24 cellular contexts compared by ENCODE assay signal in the genomic region with DNA sequence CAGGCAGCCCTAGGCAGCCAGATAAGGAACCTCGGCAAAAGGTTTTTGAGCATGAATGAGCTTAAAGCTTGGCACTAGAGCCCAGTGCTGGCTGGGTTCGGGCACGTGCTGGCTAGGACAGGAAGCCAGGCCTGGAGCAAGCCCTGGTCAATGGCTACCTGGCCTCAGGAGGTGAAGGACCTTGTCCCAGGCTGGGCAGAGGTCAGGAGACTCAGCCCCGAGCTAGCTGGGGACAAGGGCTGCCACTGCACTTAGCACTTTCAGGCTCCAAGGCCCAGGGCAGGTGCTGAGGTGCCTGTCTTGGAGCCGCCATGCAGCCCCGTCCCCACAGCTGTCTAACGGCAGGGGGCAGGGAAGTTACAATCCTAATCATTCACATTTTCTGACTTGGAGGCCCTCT. TPM values are rescaled to one million over a fixed set of nuclear protein-coding genes. Genes with fewer than 3 reads are reported as not detected.
"Had no signal": no experiment of that assay in that cellular context is flagged by ENCODE, and none has a peak within 500 bp of the region (broad histone marks: within the 10 kb centered on the region; RNA-seq: fewer than 3 reads in every experiment).

No MANE protein-coding gene starts in this region.

- H3K36me3 Mint-ChIP-seq: activated naive CD4-positive, alpha-beta T cell treated with anti-CD3 and anti-CD28 coated beads, Interleukin-2, amount 10 ng/mL, durations not matched to agents 7 days and 5 days had no signal

- H3K27ac Mint-ChIP-seq: activated naive CD4-positive, alpha-beta T cell treated with anti-CD3 and anti-CD28 coated beads, Interleukin-2, amount 10 ng/mL, durations not matched to agents 7 days and 5 days; endodermal cell; nephron progenitor cell; T-helper 2 cell treated with Interferon-gamma antibody and Interleukin-4, amounts not matched to agents 5 μg/mL and 100 μg/mL, for 36 hours had no signal

- H3K9me3 Mint-ChIP-seq: activated naive CD4-positive, alpha-beta T cell treated with anti-CD3 and anti-CD28 coated beads, Interleukin-2, amount 10 ng/mL, durations not matched to agents 7 days and 5 days; endodermal cell; nephron progenitor cell; T-helper 2 cell treated with Interferon-gamma antibody and Interleukin-4, amounts not matched to agents 5 μg/mL and 100 μg/mL, for 36 hours had no signal

- H3K4me1 Mint-ChIP-seq: endodermal cell had no signal

- DNase-seq: activated CD4-positive, alpha-beta T cell treated with anti-CD3 and anti-CD28 coated beads for 48 hours; activated CD8-positive, alpha-beta memory T cell treated with anti-CD3 and anti-CD28 coated beads for 24 hours; activated CD8-positive, alpha-beta memory T cell treated with anti-CD3 and anti-CD28 coated beads, Interleukin-2, amount 50 U/mL, for 48 hours; activated effector memory CD4-positive, alpha-beta T cell treated with Interleukin-2 at 50 U/mL for 16 hours; activated naive CD4-positive, alpha-beta T cell treated with anti-CD3 and anti-CD28 coated beads, Interleukin-2, amount 10 ng/mL, durations not matched to agents 7 days and 5 days; activated T-cell treated with anti-CD3 and anti-CD28 coated beads, Interleukin-2, amount 50 U/mL, for 48 hours; endodermal cell; foreskin fibroblast; left colon; nephron progenitor cell; retina; stimulated activated CD4-positive, alpha-beta T cell treated with anti-CD3 and anti-CD28 coated beads, Interleukin-2, amount 100 ng/mL, for 24 hours; stimulated activated naive CD4-positive, alpha-beta T cell treated with Interleukin-2 at 50 U/mL for 16 hours; SW 1271; uterus had no signal

- H3K9me3 ChIP-seq: tibial nerve, uterus had no signal

- H3K36me3 ChIP-seq: tibial nerve, uterus had no signal

- H3K4me3 Mint-ChIP-seq: activated naive CD4-positive, alpha-beta T cell treated with anti-CD3 and anti-CD28 coated beads, Interleukin-2, amount 10 ng/mL, durations not matched to agents 7 days and 5 days had no signal

- H3K4me3 ChIP-seq: lung, uterus had no signal

- H3K27ac ChIP-seq: epithelial cell of prostate, uterus had no signal

- H3K27me3 ChIP-seq: uterus had no signal

- H3K27me3 Mint-ChIP-seq: activated naive CD4-positive, alpha-beta T cell treated with anti-CD3 and anti-CD28 coated beads, Interleukin-2, amount 10 ng/mL, durations not matched to agents 7 days and 5 days had no signal

RNA-seq across cellular contexts. Expression of a gene that starts 4.3 kb away (rescaled TPM):
- total RNA-seq: bronchial epithelial cell, left colon had no signal

RNA-seq across cellular contexts. Expression of a gene that starts 6.8 kb away (rescaled TPM):
- total RNA-seq: left colon, posterior vena cava, subcutaneous adipose tissue had no signal

RNA-seq across cellular contexts. Expression of a gene that starts 17.9 kb away (rescaled TPM):
- total RNA-seq: bronchial epithelial cell, endodermal cell, left colon, lung, occipital lobe, skeletal muscle tissue, subcutaneous adipose tissue, tibial nerve, uterus had no signal
